ENCODE assay signal across 10 cellular contexts in genomic region chr3:50303038-50303815, GRCh38. TPM values are rescaled to one million over a fixed set of nuclear protein-coding genes. Genes with fewer than 3 reads are reported as not detected.
DNase-seq lines count a peak whose midpoint lies in the region; FAIRE-seq and TF ChIP-seq lines count a peak whose summit lies in the region.
"Had no signal": no experiment of that assay in that cellular context is flagged by ENCODE, and none has a peak within 500 bp of the region (broad histone marks: within the 10 kb centered on the region; RNA-seq: fewer than 3 reads in every experiment).

HYAL1 (minus strand) TSS chr3:50303574; CDS start chr3:50302956, 618 bp downstream.

- H3K4me1 ChIP-seq in colonic mucosa (peaks cover 13% of the 10 kb centered on the region), stomach (peaks cover 32 to 52% (median 49%) of the 10 kb centered on the region in 4 donors)

- H3K27me3 ChIP-seq in colonic mucosa (no peaks in the 10 kb centered on the region), layer of hippocampus (ENCODE audit: control insufficient read depth, insufficient read depth, low read length) (no peaks in the 10 kb centered on the region), stomach (no peaks in the 10 kb centered on the region)

- DNase-seq in NB4 (ENCODE audit: low read depth) = peak; percentile 52
- DNase-seq in colonic mucosa = peak; percentile 77
- DNase-seq in stomach = peak; percentile 86
- DNase-seq in SW 1271 (lab: John Stamatoyannopoulos, UW) = no peak
- DNase-seq in RKO (ENCODE audit: low spot score) = no peak
- no peak for DNase-seq in frontal cortex (ENCODE audit: low spot score in 2 of 2)
- DNase-seq in superior temporal gyrus (ENCODE audit: extremely low spot score) = no peak
- DNase-seq: effector CD8-positive, alpha-beta T cell; SHP77 had no signal

- 32 to 53% (median 39%) methylated on average over 10 to 13 of the region's 13 CpGs for WGBS in stomach, 5 donors

- no peak within 1 kb of the TSS for H3K4me3 ChIP-seq in NB4 (ENCODE audit: low read depth, low read length)
- H3K4me3 ChIP-seq in colonic mucosa = peak within 1 kb of the TSS; percentile 4
- peak within 1 kb of the TSS; percentile 19 to 36 (median 27) for H3K4me3 ChIP-seq in stomach

- H3K9me3 ChIP-seq in colonic mucosa (no peaks in the 10 kb centered on the region), stomach (no peaks in the 10 kb centered on the region)

- TF ChIP-seq POLR2A in NB4 (IDR thresholded peaks at IDR 0.05; ENCODE audit: extremely low read depth, insufficient read length) (no peak), stomach (IDR thresholded peaks at IDR 0.05) (no peak)

- TF ChIP-seq EP300 in stomach (IDR thresholded peaks at IDR 0.05) = no peak

- TF ChIP-seq CTCF in NB4 (IDR thresholded peaks at IDR 0.05; ENCODE audit: low read depth, low read length) (no peak), colonic mucosa (IDR thresholded peaks at IDR 0.05) (no peak), stomach (IDR thresholded peaks at IDR 0.05) (peak in 1 of 7 experiments; percentile 21)

- H3K27ac ChIP-seq in colonic mucosa (peak within 1 kb of the TSS; percentile 47), layer of hippocampus (ENCODE audit: low read depth, low read length) (peak within 1 kb of the TSS; percentile 62), stomach (peak within 1 kb of the TSS; percentile 64 to 96 (median 85))

- H3K36me3 ChIP-seq in colonic mucosa (no peaks in the 10 kb centered on the region), stomach (no peaks in the 10 kb centered on the region)

- peak within 1 kb of the TSS; percentile 34 to 52 for H3K9ac ChIP-seq in colonic mucosa (ENCODE audit: low read depth in 2 of 2, low read length in 2 of 2)

- intact Hi-C loops in colonic mucosa (cut with DNase I) (no loop called here), stomach (cut with DNase I; ENCODE audit: low total_unique reads) (no loop called here)

- FAIRE-seq in frontal cortex (lab: Jason Lieb, UNC) = no peak

RNA-seq across cellular contexts. Expression of gene HYAL1, which starts in this region (rescaled TPM):
- total RNA-seq in colonic mucosa (10 to 100 TPM in 1 of 2 donors, 1 to 10 TPM in 1; 9.0 to 15.2 TPM), stomach (10 to 100 TPM in 1 of 5 donors, 1 to 10 TPM in 3, not detected in 1; 1.8 to 38.4 (median 5.3) TPM), frontal cortex (0.41 TPM)
- 10 to 100 TPM in 2 of 3 donors, 1 to 10 TPM in 1; 6.3 to 25.8 (median 12.7) TPM for polyA plus RNA-seq in stomach

Comparison
In these comparisons a context has a peak if more than half of its experiments do, and no peak if none do; other contexts are left out.
1. DNase-seq: peak in NB4 (single experiment), colonic mucosa (single experiment) and stomach (single experiment); none in SW 1271 (0 of 2), RKO (single experiment), frontal cortex (0 of 2) and superior temporal gyrus (single experiment).
2. Peak in every context shown above with its lines, with median percentiles within 50 percentile points of each other: H3K27ac ChIP-seq.